30 cellular contexts compared by ENCODE assay signal in genomic region chr13:49366841-49367240, GRCh38.
DNase-seq lines count a peak whose midpoint lies in the region; ATAC-seq and TF ChIP-seq lines count a peak whose summit lies in the region.
"Had no signal": no experiment of that assay in that cellular context is flagged by ENCODE, and none has a peak within 500 bp of the region (broad histone marks: within the 10 kb centered on the region; RNA-seq: fewer than 3 reads in every experiment).

No MANE protein-coding gene starts in this region.

- peaks cover under 1 to 19% (median 8%) of the 10 kb centered on the region in 4 donors for H3K4me1 Mint-ChIP-seq in naive thymus-derived CD8-positive, alpha-beta T cell
- H3K4me1 Mint-ChIP-seq in CD4-positive, alpha-beta memory T cell = peaks cover 2 to 12% (median 9%) of the 10 kb centered on the region in 4 donors
- peaks cover 5% of the 10 kb centered on the region for H3K4me1 Mint-ChIP-seq in endodermal cell
- H3K4me1 Mint-ChIP-seq: natural killer cell had no signal

- H3K27me3 ChIP-seq in CD4-positive, alpha-beta memory T cell (ENCODE audit: insufficient read depth, low read length) = no peaks in the 10 kb centered on the region
- H3K27me3 ChIP-seq in endodermal cell (ENCODE audit: control insufficient read depth, insufficient read depth, low read length, poor library complexity, severe bottlenecking) = no peaks in the 10 kb centered on the region
- H3K27me3 ChIP-seq: cardiac muscle cell, hepatocyte, SJCRH30, upper lobe of left lung had no signal

- no peak for ATAC-seq in naive thymus-derived CD8-positive, alpha-beta T cell
- ATAC-seq: lower lobe of right lung, natural killer cell had no signal

- H3K9ac ChIP-seq in endodermal cell (ENCODE audit: extremely low read depth, low read length, poor library complexity, severe bottlenecking) = no peak overlapping the region

- H3K27ac Mint-ChIP-seq in naive thymus-derived CD8-positive, alpha-beta T cell = no peak overlapping the region
- no peak overlapping the region for H3K27ac Mint-ChIP-seq in CD4-positive, alpha-beta memory T cell
- no peak overlapping the region for H3K27ac Mint-ChIP-seq in endodermal cell
- H3K27ac Mint-ChIP-seq: activated naive CD4-positive, alpha-beta T cell treated with anti-CD3 and anti-CD28 coated beads, Interleukin-2, amount 50 U/mL, for 24 hours; activated T-helper 2 cell treated with anti-CD3 and anti-CD28 coated beads, Interferon-gamma antibody, Interleukin-2, Interleukin-4, amounts not matched to agents 10 μg/mL and 5 μg/mL and 100 μg/mL, durations not matched to agents 14 hours and 24 hours and 36 hours; CD4-positive, alpha-beta T cell; natural killer cell had no signal

- H3K4me1 ChIP-seq in CD4-positive, alpha-beta memory T cell (ENCODE audit: insufficient read depth, low read length) = peaks cover 8% of the 10 kb centered on the region
- H3K4me1 ChIP-seq in endodermal cell (ENCODE audit: control insufficient read depth, insufficient read depth, low read length) = no peaks in the 10 kb centered on the region
- H3K4me1 ChIP-seq: lower lobe of right lung, SJCRH30 had no signal

- intact Hi-C loops in CD4-positive, alpha-beta memory T cell (cut with micrococcal nuclease) = no loop called here

- H3K27ac ChIP-seq in CD4-positive, alpha-beta memory T cell (ENCODE audit: low read depth, low read length) = no peak overlapping the region
- H3K27ac ChIP-seq in endodermal cell (ENCODE audit: low read depth, low read length) = no peak overlapping the region
- H3K27ac ChIP-seq: 22Rv1, hepatocyte, lower lobe of right lung, SJCRH30, VCaP had no signal

- H3K9me3 Mint-ChIP-seq in naive thymus-derived CD8-positive, alpha-beta T cell = peaks cover 0 to 34% (median 22%) of the 10 kb centered on the region in 9 donors
- peaks cover 2 to 26% (median 20%) of the 10 kb centered on the region in 8 donors for H3K9me3 Mint-ChIP-seq in CD4-positive, alpha-beta memory T cell
- H3K9me3 Mint-ChIP-seq in endodermal cell = peaks cover 17% of the 10 kb centered on the region

- 86 to 95% methylated on average over 1 to 2 of the region's 2 CpGs for WGBS in endodermal cell (ENCODE audit: insufficient coverage in 1 of 2, insufficient read length in 1 of 2), 2 experiments

- DNase-seq in NCI-H82 (lab: John Stamatoyannopoulos, UW) (peak; percentile 56), NCI-H82 treated with DMSO at 0.1 percent for 48 hours (lab: John Stamatoyannopoulos, UW; ENCODE audit: unreplicated experiment) (no peak), astrocyte of the hippocampus (ENCODE audit: low read depth, low spot score) (peak; percentile 50), foreskin fibroblast (peak; percentile 26 to 54), inferior parietal cortex (ENCODE audit: extremely low spot score) (no peak), endodermal cell (no peak)
- no peak for DNase-seq in naive thymus-derived CD8-positive, alpha-beta T cell
- DNase-seq in CD4-positive, alpha-beta memory T cell = no peak
- DNase-seq: activated CD4-positive, alpha-beta T cell treated with anti-CD3 and anti-CD28 coated beads for 4 hours; activated T-cell treated with anti-CD3 and anti-CD28 coated beads for 4 hours; AML-193; anterior cingulate cortex; CD4-positive, alpha-beta T cell; cortex of kidney; effector memory CD4-positive, alpha-beta T cell; lower lobe of right lung; midbrain; natural killer cell; nucleus accumbens; SJCRH30; stimulated activated CD4-positive, alpha-beta T cell treated with anti-CD3 and anti-CD28 coated beads, Interleukin-4, amount 100 ng/mL, for 4 hours; T1000; upper lobe of left lung had no signal

- H3K4me3 Mint-ChIP-seq in naive thymus-derived CD8-positive, alpha-beta T cell = no peak overlapping the region
- no peak overlapping the region for H3K4me3 Mint-ChIP-seq in CD4-positive, alpha-beta memory T cell
- no peak overlapping the region for H3K4me3 Mint-ChIP-seq in endodermal cell
- H3K4me3 Mint-ChIP-seq: activated naive CD4-positive, alpha-beta T cell treated with anti-CD3 and anti-CD28 coated beads, Interleukin-2, amount 50 U/mL, for 24 hours; CD4-positive, alpha-beta T cell; natural killer cell had no signal

- peaks cover 5 to 30% (median 5%) of the 10 kb centered on the region in 5 donors for H3K27me3 Mint-ChIP-seq in naive thymus-derived CD8-positive, alpha-beta T cell
- peaks cover 0 to 7% of the 10 kb centered on the region in 2 donors for H3K27me3 Mint-ChIP-seq in CD4-positive, alpha-beta memory T cell
- no peaks in the 10 kb centered on the region for H3K27me3 Mint-ChIP-seq in endodermal cell (ENCODE audit: insufficient read depth)
- H3K27me3 Mint-ChIP-seq: activated naive CD4-positive, alpha-beta T cell treated with anti-CD3 and anti-CD28 coated beads, Interleukin-2, amount 50 U/mL, for 24 hours had no signal

- CTCF ChIA-PET in CD4-positive, alpha-beta memory T cell (lab: Charles Lee; ENCODE audit: partially characterized antibody) = no interaction called here

- POLR2A ChIA-PET in naive thymus-derived CD8-positive, alpha-beta T cell (lab: Charles Lee) = interaction anchor here (0.6 kb wide), 1 partner anchor 741 kb away, joined by 3 read pairs; no protein-coding TSS in a partner anchor
- POLR2A ChIA-PET in CD4-positive, alpha-beta memory T cell (lab: Charles Lee; ENCODE audit: partially characterized antibody) = no interaction called here

- peaks cover 2 to 37% (median 21%) of the 10 kb centered on the region in 3 donors for H3K36me3 Mint-ChIP-seq in naive thymus-derived CD8-positive, alpha-beta T cell
- H3K36me3 Mint-ChIP-seq in CD4-positive, alpha-beta memory T cell = peaks cover 14 to 27% of the 10 kb centered on the region in 2 donors
- H3K36me3 Mint-ChIP-seq in endodermal cell (ENCODE audit: low read depth) = peaks cover 1% of the 10 kb centered on the region

- TF ChIP-seq CTCF in foreskin fibroblast (IDR thresholded peaks at IDR 0.05; ENCODE audit: low read depth, low read length) (no peak), endodermal cell (conservative IDR thresholded peaks at IDR 0.05) (no peak)

- H3K9me3 ChIP-seq in CD4-positive, alpha-beta memory T cell (ENCODE audit: control insufficient read depth in 1 of 2, low read length in 2 of 2) = peaks cover 0 to 4% of the 10 kb centered on the region in 2 donors
- peaks cover 10% of the 10 kb centered on the region for H3K9me3 ChIP-seq in endodermal cell (ENCODE audit: control insufficient read depth, low read length)
- H3K9me3 ChIP-seq: HAP-1, lower lobe of right lung, SJCRH30, upper lobe of left lung had no signal

- H3K4me3 ChIP-seq in foreskin fibroblast (ENCODE audit: low read depth in 1 of 2, low read length in 2 of 2) (no peak overlapping the region), endodermal cell (ENCODE audit: low read length) (no peak overlapping the region)
- H3K4me3 ChIP-seq in CD4-positive, alpha-beta memory T cell (ENCODE audit: low read length in 2 of 2) = no peak overlapping the region
- H3K4me3 ChIP-seq: cardiac muscle cell, HAP-1, hepatocyte, lower lobe of right lung, SJCRH30, upper lobe of left lung had no signal

- H3K36me3 ChIP-seq in CD4-positive, alpha-beta memory T cell (ENCODE audit: insufficient read depth, low read length) = no peaks in the 10 kb centered on the region
- no peaks in the 10 kb centered on the region for H3K36me3 ChIP-seq in endodermal cell (ENCODE audit: control insufficient read depth, insufficient read depth, low read length)
- H3K36me3 ChIP-seq: cardiac muscle cell, HAP-1, lower lobe of right lung, SJCRH30, upper lobe of left lung had no signal

Comparison
In these comparisons a context has a peak if more than half of its experiments do, and no peak if none do; other contexts are left out.
1. DNase-seq: peak in NCI-H82 (single experiment), astrocyte of the hippocampus (single experiment) and foreskin fibroblast (2 of 2); none in NCI-H82 treated with DMSO at 0.1 percent for 48 hours (single experiment), naive thymus-derived CD8-positive, alpha-beta T cell (0 of 10), CD4-positive, alpha-beta memory T cell (0 of 5), inferior parietal cortex (single experiment) and endodermal cell (single experiment).